Comparison of ENCODE assay signal across 26 cellular contexts in the genomic region with DNA sequence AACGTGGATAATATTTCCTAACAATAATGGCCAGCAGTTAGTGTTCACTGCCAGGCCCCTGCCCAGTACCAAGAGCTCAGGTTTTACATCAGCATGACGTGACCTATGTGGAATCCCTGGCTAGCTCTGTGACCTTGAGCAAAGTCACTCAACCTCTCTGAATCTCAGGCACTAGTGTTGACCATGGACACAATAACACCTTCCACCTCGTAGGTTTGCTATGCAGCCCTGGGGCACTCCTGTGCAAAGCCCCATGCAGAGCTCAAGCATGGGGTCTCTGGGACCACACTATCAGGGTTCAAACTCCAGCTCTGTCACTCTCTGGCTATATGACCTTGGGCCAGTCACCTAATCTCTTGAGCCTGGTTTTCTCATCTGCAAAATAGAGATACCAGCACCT. TPM values are rescaled to one million over a fixed set of nuclear protein-coding genes. Genes with fewer than 3 reads are reported as not detected.
"Had no signal": no experiment of that assay in that cellular context is flagged by ENCODE, and none has a peak within 500 bp of the region (broad histone marks: within the 10 kb centered on the region; RNA-seq: fewer than 3 reads in every experiment).

No MANE protein-coding gene starts in this region.

- H3K9me3 ChIP-seq: Peyer's patch, SJCRH30, SK-N-SH had no signal

- H3K36me3 Mint-ChIP-seq: activated naive CD4-positive, alpha-beta T cell treated with anti-CD3 and anti-CD28 coated beads, Interleukin-2, amount 50 U/mL, for 24 hours had no signal

- DNase-seq: activated CD4-positive, alpha-beta T cell treated with anti-CD3 and anti-CD28 coated beads for 4 hours; activated CD8-positive, alpha-beta T cell treated with anti-CD3 and anti-CD28 coated beads for 36 hours; activated effector memory CD4-positive, alpha-beta T cell treated with Interleukin-2 at 50 U/mL for 16 hours; activated naive CD4-positive, alpha-beta T cell; activated T-cell treated with anti-CD3 and anti-CD28 coated beads, Interleukin-2, amount 50 U/mL, for 24 hours; amniotic stem cell; central memory CD4-positive, alpha-beta T cell; Karpas-422; NCI-H1105 treated with DMSO at 0.1 percent for 48 hours; NCI-H1436 treated with DMSO at 0.1 percent for 48 hours; NCI-H187; NCI-H2081; NCI-H446; NCI-H524; Peyer's patch; Right ventricle myocardium superior; T-helper 1 cell had no signal

- H3K4me3 Mint-ChIP-seq: activated CD8-positive, alpha-beta T cell treated with anti-CD3 and anti-CD28 coated beads for 36 hours; activated naive CD4-positive, alpha-beta T cell treated with anti-CD3 and anti-CD28 coated beads, Interleukin-2, amount 50 U/mL, for 24 hours; activated T-cell treated with anti-CD3 and anti-CD28 coated beads, Interleukin-2, amount 50 U/mL, for 24 hours; activated T-helper 1 cell treated with anti-CD3 and anti-CD28 coated beads, Interleukin-12 subunit alpha, Interleukin-12 subunit beta, Interleukin-2, Interleukin-4 antibody, amounts not matched to agents 30 ng/mL and 10 ng/mL and 1 ng/mL, durations not matched to agents 14 hours and 24 hours and 36 hours had no signal

- H3K4me3 ChIP-seq: K562, Peyer's patch, SJCRH30 had no signal

- H3K27me3 ChIP-seq: Peyer's patch, SJCRH30 had no signal

- H3K27ac ChIP-seq: Peyer's patch, RWPE1, SJCRH30, VCaP had no signal

- H3K4me1 ChIP-seq: Peyer's patch, SJCRH30 had no signal

- H3K36me3 ChIP-seq: Peyer's patch, SJCRH30 had no signal

- H3K27ac Mint-ChIP-seq: activated CD8-positive, alpha-beta T cell treated with anti-CD3 and anti-CD28 coated beads for 36 hours; activated naive CD4-positive, alpha-beta T cell treated with anti-CD3 and anti-CD28 coated beads, Interleukin-2, amount 50 U/mL, for 24 hours; activated T-cell treated with anti-CD3 and anti-CD28 coated beads, Interleukin-2, amount 50 U/mL, for 24 hours; activated T-helper 1 cell treated with anti-CD3 and anti-CD28 coated beads, Interleukin-12 subunit alpha, Interleukin-12 subunit beta, Interleukin-2, Interleukin-4 antibody, amounts not matched to agents 30 ng/mL and 10 ng/mL and 1 ng/mL, durations not matched to agents 14 hours and 24 hours and 36 hours had no signal

- H3K4me1 Mint-ChIP-seq: activated naive CD4-positive, alpha-beta T cell treated with anti-CD3 and anti-CD28 coated beads, Interleukin-2, amount 50 U/mL, for 24 hours had no signal

- H3K27me3 Mint-ChIP-seq: activated naive CD4-positive, alpha-beta T cell treated with anti-CD3 and anti-CD28 coated beads, Interleukin-2, amount 50 U/mL, for 24 hours had no signal

- H3K9ac ChIP-seq: SK-N-SH had no signal

- H3K4me2 ChIP-seq: SK-N-SH had no signal

- ATAC-seq: activated CD4-positive, CD25-positive, alpha-beta regulatory T cell treated with anti-CD3 and anti-CD28 coated beads, Interleukin-2, amount 50 U/mL, for 24 hours; activated CD8-positive, alpha-beta T cell treated with anti-CD3 and anti-CD28 coated beads for 36 hours had no signal

RNA-seq across cellular contexts. Expression of a gene that starts 38.7 kb away (rescaled TPM):
- total RNA-seq: activated T-helper 1 cell treated with anti-CD3 and anti-CD28 coated beads, Interleukin-12 subunit alpha, Interleukin-12 subunit beta, Interleukin-2, Interleukin-4 antibody, amounts not matched to agents 30 ng/mL and 10 ng/mL and 1 ng/mL, durations not matched to agents 14 hours and 24 hours and 36 hours; Peyer's patch; T-helper 2 cell treated with Interferon-gamma antibody and Interleukin-4, amounts not matched to agents 100 ng/mL and 5 ng/mL, for 36 hours had no signal
